Comparison of ENCODE assay signal across 8 cellular contexts in the genomic region with DNA sequence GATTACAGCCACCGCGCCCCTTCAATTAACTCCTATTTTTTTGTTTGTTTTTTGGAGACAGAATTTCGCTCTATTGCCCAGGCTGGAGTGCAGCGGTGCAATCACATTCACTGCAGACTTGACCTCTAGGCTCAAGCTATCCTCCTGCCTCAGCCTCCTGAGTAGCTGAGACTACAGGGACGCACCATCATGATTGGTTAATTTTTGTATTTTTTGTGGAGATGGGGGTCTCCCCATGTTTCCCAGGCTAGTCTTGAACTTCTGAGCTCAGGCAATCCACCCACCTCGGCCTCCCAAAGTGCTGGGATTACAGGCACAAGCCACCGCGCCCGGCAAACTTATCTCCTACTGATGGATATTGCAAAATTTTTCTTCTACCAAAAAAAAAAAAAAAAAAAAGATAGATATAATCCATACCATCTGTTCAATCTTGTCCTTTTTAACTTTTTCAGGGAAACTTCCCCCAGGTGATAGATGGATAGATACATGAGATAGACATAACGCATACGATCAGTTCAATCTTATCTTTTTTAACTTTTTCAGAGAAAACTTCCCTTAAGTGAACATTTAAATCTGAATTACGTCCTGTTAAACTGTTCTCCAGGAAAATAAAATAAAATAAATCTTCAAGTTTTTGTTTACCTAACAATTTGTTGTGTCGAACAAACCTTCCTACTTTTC. TPM values are rescaled to one million over a fixed set of nuclear protein-coding genes. Genes with fewer than 3 reads are reported as not detected.
A peak's percentile ranks its signal among the peaks of the same experiment; 100 is the strongest.
DNase-seq lines count a peak whose midpoint lies in the region; ATAC-seq and TF ChIP-seq lines count a peak whose summit lies in the region.

No MANE protein-coding gene starts in this region.

- no peak for DNase-seq in activated naive CD4-positive, alpha-beta T cell (lab: John Stamatoyannopoulos, UW)
- DNase-seq in memory B cell (ENCODE audit: low spot score in 2 of 2): no peak
- no peak for DNase-seq in type B pancreatic cell (ENCODE audit: extremely low spot score, unreplicated experiment)
- no peak for DNase-seq in mesenteric fat pad (ENCODE audit: low spot score)
- DNase-seq in NCI-H146 treated with DMSO at 0.1 percent for 48 hours (lab: John Stamatoyannopoulos, UW; ENCODE audit: unreplicated experiment): no peak

- peaks cover 35% of the 10 kb centered on the region for H3K4me1 Mint-ChIP-seq in activated naive CD4-positive, alpha-beta T cell treated with anti-CD3 and anti-CD28 coated beads, Interleukin-2, amount 50 U/mL, for 24 hours
- H3K4me1 Mint-ChIP-seq in brain (peaks cover 46% of the 10 kb centered on the region), memory B cell (peaks cover 19% of the 10 kb centered on the region), type B pancreatic cell (ENCODE audit: unreplicated experiment) (peaks cover 18% of the 10 kb centered on the region)

- H3K4me3 Mint-ChIP-seq in activated naive CD4-positive, alpha-beta T cell treated with anti-CD3 and anti-CD28 coated beads, Interleukin-2, amount 50 U/mL, for 24 hours: peak overlapping the region; percentile 93
- peak overlapping the region; percentile 92 to 96 (median 95) for H3K4me3 Mint-ChIP-seq in brain
- H3K4me3 Mint-ChIP-seq in memory B cell: peak overlapping the region; percentile 94
- H3K4me3 Mint-ChIP-seq in type B pancreatic cell: peak overlapping the region; percentile 95

- TF ChIP-seq CTCF in brain (conservative IDR thresholded peaks at IDR 0.05) (no peak), type B pancreatic cell (conservative IDR thresholded peaks at IDR 0.05) (no peak)

- peaks cover 28% of the 10 kb centered on the region for H3K36me3 Mint-ChIP-seq in activated naive CD4-positive, alpha-beta T cell treated with anti-CD3 and anti-CD28 coated beads, Interleukin-2, amount 50 U/mL, for 24 hours
- peaks cover 41% of the 10 kb centered on the region for H3K36me3 Mint-ChIP-seq in brain
- H3K36me3 Mint-ChIP-seq in memory B cell: peaks cover 18% of the 10 kb centered on the region
- peaks cover 22% of the 10 kb centered on the region for H3K36me3 Mint-ChIP-seq in type B pancreatic cell

- no peaks in the 10 kb centered on the region for H3K9me3 Mint-ChIP-seq in activated naive CD4-positive, alpha-beta T cell treated with anti-CD3 and anti-CD28 coated beads, Interleukin-2, amount 50 U/mL, for 24 hours
- H3K9me3 Mint-ChIP-seq in brain: no peaks in the 10 kb centered on the region
- H3K9me3 Mint-ChIP-seq in memory B cell: no peaks in the 10 kb centered on the region
- H3K9me3 Mint-ChIP-seq in type B pancreatic cell: no peaks in the 10 kb centered on the region

- no peaks in the 10 kb centered on the region for H3K27me3 Mint-ChIP-seq in activated naive CD4-positive, alpha-beta T cell treated with anti-CD3 and anti-CD28 coated beads, Interleukin-2, amount 50 U/mL, for 24 hours
- peaks cover 12% of the 10 kb centered on the region for H3K27me3 Mint-ChIP-seq in brain
- H3K27me3 Mint-ChIP-seq in memory B cell: no peaks in the 10 kb centered on the region
- no peaks in the 10 kb centered on the region for H3K27me3 Mint-ChIP-seq in type B pancreatic cell

- peak overlapping the region; percentile 99 for H3K27ac Mint-ChIP-seq in activated naive CD4-positive, alpha-beta T cell treated with anti-CD3 and anti-CD28 coated beads, Interleukin-2, amount 50 U/mL, for 24 hours
- H3K27ac Mint-ChIP-seq in brain (peak overlapping the region; percentile 93 to 98 (median 94)), memory B cell (peak overlapping the region; percentile 91), type B pancreatic cell (peak overlapping the region; percentile 97)

- no peak for ATAC-seq in memory B cell (ENCODE audit: low read depth)
- ATAC-seq in GM19035 (IDR thresholded peaks at IDR 0.05; ENCODE audit: unreplicated experiment): no peak

RNA-seq across cellular contexts. Expression of a gene that starts 0.7 kb away (rescaled TPM):
- 1,137 TPM for polyA plus RNA-seq in brain (ENCODE audit: insufficient read depth, low read depth, low replicate concordance)
- total RNA-seq in type B pancreatic cell (ENCODE audit: low replicate concordance): 1,264 and 1,454 TPM in 2 replicates
- total RNA-seq in mesenteric fat pad: 671 TPM

RNA-seq across cellular contexts. Expression of a gene that starts 22.7 kb away (rescaled TPM):
- polyA plus RNA-seq in brain (ENCODE audit: insufficient read depth, low read depth, low replicate concordance): 23.9 TPM
- total RNA-seq in type B pancreatic cell (ENCODE audit: low replicate concordance): 26.9 and 30.3 TPM in 2 replicates
- 16.7 TPM for total RNA-seq in mesenteric fat pad
